10 cellular contexts compared by ENCODE assay signal in the genomic region with DNA sequence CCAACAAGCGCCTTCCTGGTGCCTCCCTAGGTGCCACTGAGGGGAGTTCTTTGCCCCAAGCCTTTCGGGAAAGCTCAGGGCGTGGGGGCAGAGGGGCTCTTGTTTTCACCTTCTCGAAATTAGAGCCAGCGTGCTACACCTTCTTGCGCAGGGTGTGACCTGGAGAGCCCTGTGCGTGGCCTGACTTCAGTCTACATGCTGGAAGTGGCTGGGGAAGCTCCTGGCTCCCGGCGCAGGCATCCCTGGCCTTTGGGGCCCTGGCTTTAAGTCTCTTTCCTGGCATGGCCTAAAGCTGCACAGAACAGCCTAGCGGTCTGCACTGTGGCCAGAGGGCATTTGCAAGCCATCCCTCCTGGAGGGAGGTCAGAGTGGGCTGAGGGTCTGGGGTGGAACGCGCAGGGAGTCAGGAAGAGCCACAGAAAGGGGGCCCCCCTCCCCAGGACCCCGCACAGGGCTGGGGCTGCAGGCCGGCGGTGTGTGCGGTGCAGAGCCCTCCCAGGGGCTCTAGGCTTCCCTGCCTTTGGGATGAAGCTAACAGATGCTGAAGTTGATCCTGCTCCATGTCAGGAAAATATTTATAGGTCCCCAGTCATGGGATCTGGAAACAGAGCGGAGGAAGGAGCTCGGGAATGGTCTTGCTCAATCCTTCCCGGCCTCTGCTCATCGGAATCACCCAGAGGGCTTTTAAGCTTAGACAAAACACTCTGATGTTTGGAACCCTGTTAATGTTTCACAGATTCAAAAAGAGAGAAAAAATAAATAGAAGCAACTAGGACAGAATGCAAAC. TPM values are rescaled to one million over a fixed set of nuclear protein-coding genes. Genes with fewer than 3 reads are reported as not detected.
DNase-seq lines count a peak whose midpoint lies in the region; ATAC-seq and TF ChIP-seq lines count a peak whose summit lies in the region.
"Had no signal": no experiment of that assay in that cellular context is flagged by ENCODE, and none has a peak within 500 bp of the region (broad histone marks: within the 10 kb centered on the region; RNA-seq: fewer than 3 reads in every experiment).

No MANE protein-coding gene starts in this region.

- H3K4me3 ChIP-seq in Caco-2 (ENCODE audit: low read depth, low read length), result no peak overlapping the region
- no peak overlapping the region for H3K4me3 ChIP-seq in right atrium auricular region

- no peaks in the 10 kb centered on the region for H3K36me3 ChIP-seq in Caco-2 (ENCODE audit: control insufficient read depth, insufficient read depth, low read length)
- H3K36me3 ChIP-seq in right atrium auricular region, result no peaks in the 10 kb centered on the region

- H3K27me3 ChIP-seq in Caco-2 (replicated peaks; ENCODE audit: control insufficient read depth, insufficient read depth, low read length) (no peaks in the 10 kb centered on the region), right atrium auricular region (peaks cover 5 to 11% of the 10 kb centered on the region in 2 donors)

- H3K27ac ChIP-seq in right atrium auricular region, result peak overlapping the region; percentile 63 to 73

- ATAC-seq in WTC11, result peak; percentile 5
- no peak for ATAC-seq in HG03520 (IDR thresholded peaks at IDR 0.05; ENCODE audit: unreplicated experiment)

- DNase-seq in Caco-2 (peak; percentile 70 to 73), WTC11 (ENCODE audit: low spot score) (no peak), right atrium auricular region (ENCODE audit: low spot score) (peak; percentile 74), retina (peak; percentile 38), HEK293T (ENCODE audit: extremely low spot score) (no peak)
- no peak for DNase-seq in activated naive CD4-positive, alpha-beta T cell treated with Interleukin-2 at 50 U/mL for 16 hours
- no peak for DNase-seq in effector CD4-positive, alpha-beta T cell

- H3K4me3 Mint-ChIP-seq in Caco-2 (ENCODE audit: unreplicated experiment) (no peak overlapping the region), WTC11 (peak overlapping the region; percentile 55)
- H3K4me3 Mint-ChIP-seq: activated T-helper 1 cell treated with anti-CD3 and anti-CD28 coated beads, Interleukin-12 subunit alpha, Interleukin-12 subunit beta, Interleukin-2, Interleukin-4 antibody, amounts not matched to agents 30 ng/mL and 10 ng/mL and 1 ng/mL, durations not matched to agents 14 hours and 24 hours and 36 hours had no signal

- H3K27me3 Mint-ChIP-seq in Caco-2 (ENCODE audit: insufficient read depth, unreplicated experiment) (no peaks in the 10 kb centered on the region), WTC11 (ENCODE audit: low read depth) (peaks cover 69% of the 10 kb centered on the region)

- H3K9me3 ChIP-seq in Caco-2 (no peaks in the 10 kb centered on the region), right atrium auricular region (no peaks in the 10 kb centered on the region)

- H3K27ac Mint-ChIP-seq in Caco-2 (ENCODE audit: unreplicated experiment) (peak overlapping the region; percentile 64), WTC11 (no peak overlapping the region)
- H3K27ac Mint-ChIP-seq: activated T-helper 1 cell treated with anti-CD3 and anti-CD28 coated beads, Interleukin-12 subunit alpha, Interleukin-12 subunit beta, Interleukin-2, Interleukin-4 antibody, amounts not matched to agents 30 ng/mL and 10 ng/mL and 1 ng/mL, durations not matched to agents 14 hours and 24 hours and 36 hours had no signal

- intact Hi-C loops in Caco-2 (cut with micrococcal nuclease; ENCODE audit: unreplicated experiment), result no loop called here

- no peak for TF ChIP-seq CTCF in Caco-2 (IDR thresholded peaks at IDR 0.05; ENCODE audit: insufficient read depth in 1 of 2, low read depth in 1 of 2, low read length in 1 of 2, severe bottlenecking in 1 of 2, unreplicated experiment in 1 of 2)
- TF ChIP-seq CTCF in WTC11 (IDR thresholded peaks at IDR 0.05), result no peak
- no peak for TF ChIP-seq CTCF in right atrium auricular region (IDR thresholded peaks at IDR 0.05)

- H3K36me3 Mint-ChIP-seq in Caco-2 (ENCODE audit: insufficient read depth, unreplicated experiment) (peaks cover 4% of the 10 kb centered on the region), WTC11 (no peaks in the 10 kb centered on the region)

- H3K4me1 Mint-ChIP-seq in Caco-2 (ENCODE audit: low read depth, unreplicated experiment) (no peaks in the 10 kb centered on the region), WTC11 (no peaks in the 10 kb centered on the region)

- CTCF ChIA-PET in Caco-2 (lab: Charles Lee), result interaction anchor here (0.6 kb wide), 2 partner anchors 20 to 173 kb away, joined by 3 read pairs; no protein-coding TSS in a partner anchor
- CTCF ChIA-PET in WTC11 (lab: Charles Lee), result interaction anchor here (0.9 to 1.6 kb wide), 4 partner anchors 44 to 173 kb away, joined by 3 to 5 read pairs (median 3); partner anchors contain the start of gene MAEA
- CTCF ChIA-PET in HEK293T (lab: Yijun Ruan, JAX), result no interaction called here

- H3K4me1 ChIP-seq in Caco-2, result peaks cover 15% of the 10 kb centered on the region
- peaks cover 0 to 52% of the 10 kb centered on the region in 2 donors for H3K4me1 ChIP-seq in right atrium auricular region

- no TSS peak for BruUV-seq in Caco-2 (replicated peaks; lab: Mats Ljungman, UMichigan)

- H3K9me3 Mint-ChIP-seq in Caco-2 (ENCODE audit: unreplicated experiment) (no peaks in the 10 kb centered on the region), WTC11 (no peaks in the 10 kb centered on the region)
- H3K9me3 Mint-ChIP-seq: activated T-helper 1 cell treated with anti-CD3 and anti-CD28 coated beads, Interleukin-12 subunit alpha, Interleukin-12 subunit beta, Interleukin-2, Interleukin-4 antibody, amounts not matched to agents 30 ng/mL and 10 ng/mL and 1 ng/mL, durations not matched to agents 14 hours and 24 hours and 36 hours had no signal

- POLR2A ChIA-PET in Caco-2 (lab: Charles Lee), result interaction anchor here (1.0 to 1.1 kb wide), 2 partner anchors 117 to 173 kb away, joined by 3 to 4 read pairs; no protein-coding TSS in a partner anchor
- POLR2A ChIA-PET in WTC11 (lab: Charles Lee), result no interaction called here
- POLR2A ChIA-PET in HEK293T (lab: Yijun Ruan, JAX), result no interaction called here

TF ChIP-seq in WTC11, 78 proteins besides CTCF, POLR2A, EP300 and RAD21:
- TF ChIP-seq, protein P1, sequence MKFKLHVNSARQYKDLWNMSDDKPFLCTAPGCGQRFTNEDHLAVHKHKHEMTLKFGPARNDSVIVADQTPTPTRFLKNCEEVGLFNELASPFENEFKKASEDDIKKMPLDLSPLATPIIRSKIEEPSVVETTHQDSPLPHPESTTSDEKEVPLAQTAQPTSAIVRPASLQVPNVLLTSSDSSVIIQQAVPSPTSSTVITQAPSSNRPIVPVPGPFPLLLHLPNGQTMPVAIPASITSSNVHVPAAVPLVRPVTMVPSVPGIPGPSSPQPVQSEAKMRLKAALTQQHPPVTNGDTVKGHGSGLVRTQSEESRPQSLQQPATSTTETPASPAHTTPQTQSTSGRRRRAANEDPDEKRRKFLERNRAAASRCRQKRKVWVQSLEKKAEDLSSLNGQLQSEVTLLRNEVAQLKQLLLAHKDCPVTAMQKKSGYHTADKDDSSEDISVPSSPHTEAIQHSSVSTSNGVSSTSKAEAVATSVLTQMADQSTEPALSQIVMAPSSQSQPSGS (CRISPR knock-in tag; IDR thresholded peaks at IDR 0.05; ENCODE audit: borderline replicate concordance, low read depth), result no peak
- TF ChIP-seq ZNF317 (CRISPR knock-in tag; IDR thresholded peaks at IDR 0.05; ENCODE audit: borderline replicate concordance, low read depth) (no peak), TP53 (CRISPR knock-in tag; IDR thresholded peaks at IDR 0.05) (0 out of 2 replicates have a peak, but pooled peaks have one; percentile 26)

TF ChIP-seq in HEK293T, 16 proteins besides CTCF, POLR2A, EP300 and RAD21:
- TF ChIP-seq CTBP1 (IDR thresholded peaks at IDR 0.05; ENCODE audit: borderline replicate concordance) (no peak), FOXA1 (IDR thresholded peaks at IDR 0.05) (no peak), ZNF384 (IDR thresholded peaks at IDR 0.05) (no peak)

RNA-seq across cellular contexts. Expression of gene SPON2, which starts 0.8 kb away (rescaled TPM):
- total RNA-seq in Caco-2 (2022), result 3.1 and 4.0 TPM in 2 replicates
- 4.9 to 6.6 TPM (median 5.3 TPM) in 3 replicates for total RNA-seq in WTC11 (2021)
- total RNA-seq in right atrium auricular region, result 10 to 100 TPM; 13.0 to 20.8 TPM

RNA-seq across cellular contexts. Expression of gene RNF212, which starts 59.8 kb away (rescaled TPM):
- total RNA-seq in Caco-2 (2022) (not detected in 2 replicates), WTC11 (2021) (1.0 to 2.9 TPM (median 2.7 TPM) in 3 replicates), right atrium auricular region (1 to 10 TPM; 1.9 TPM)
- total RNA-seq: MCF 10A had no signal

Comparison
In these comparisons a context has a peak if more than half of its experiments do, and no peak if none do; other contexts are left out.
1. DNase-seq: peak in Caco-2 (2 of 2), right atrium auricular region (single experiment) and retina (single experiment); none in WTC11 (single experiment), HEK293T (single experiment), activated naive CD4-positive, alpha-beta T cell treated with Interleukin-2 at 50 U/mL for 16 hours (single experiment) and effector CD4-positive, alpha-beta T cell (single experiment).